Comparison of ENCODE assay signal across 8 cellular contexts in the genomic region with DNA sequence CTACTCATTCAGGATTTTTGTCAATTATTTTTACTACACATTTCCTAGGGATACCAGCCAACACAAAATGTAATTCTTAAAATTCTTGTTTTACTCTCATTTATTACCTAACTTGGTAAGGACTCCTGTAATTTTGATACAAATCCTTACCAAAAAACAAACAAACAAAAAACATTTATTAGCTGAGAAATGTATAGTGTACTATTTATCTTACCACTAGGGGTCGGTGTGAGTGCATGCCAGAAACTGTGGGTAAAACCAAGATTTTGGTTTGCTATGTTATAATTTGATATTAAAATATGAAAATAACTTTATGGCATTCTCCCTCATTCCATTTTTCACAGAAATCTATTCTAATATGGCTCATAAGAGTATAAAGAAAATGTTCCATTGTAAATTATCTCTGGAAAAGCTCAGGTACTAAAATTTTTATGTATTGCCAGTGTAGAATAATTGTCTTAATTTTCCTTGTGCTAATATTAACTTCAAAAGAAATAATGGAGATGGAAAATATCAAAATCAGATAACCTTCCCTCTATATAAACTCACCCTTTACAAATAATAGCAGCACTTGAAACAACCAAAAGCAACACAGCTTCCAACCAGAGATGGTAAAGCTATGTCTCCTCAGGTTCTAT.
DNase-seq lines count a peak whose midpoint lies in the region; ATAC-seq and TF ChIP-seq lines count a peak whose summit lies in the region.

No MANE protein-coding gene starts in this region.

- no peak overlapping the region for H3K4me3 Mint-ChIP-seq in effector memory CD8-positive, alpha-beta T cell

- no peak overlapping the region for H3K4me3 ChIP-seq in AG04450 (ENCODE audit: low read depth, low read length)
- H3K4me3 ChIP-seq in OCI-LY3 (ENCODE audit: low read length), result no peak overlapping the region

- H3K27me3 Mint-ChIP-seq in effector memory CD8-positive, alpha-beta T cell, result no peaks in the 10 kb centered on the region

- H3K36me3 Mint-ChIP-seq in effector memory CD8-positive, alpha-beta T cell (ENCODE audit: insufficient read depth), result no peaks in the 10 kb centered on the region

- H3K4me1 Mint-ChIP-seq in effector memory CD8-positive, alpha-beta T cell (ENCODE audit: low read depth in 2 of 2), result no peaks in the 10 kb centered on the region

- H3K4me2 ChIP-seq in OCI-LY3 (ENCODE audit: low read length), result no peak overlapping the region

- peak; percentile 58 for ATAC-seq in GM19035 (IDR thresholded peaks at IDR 0.05; ENCODE audit: unreplicated experiment)
- ATAC-seq in HG02623 (IDR thresholded peaks at IDR 0.05; ENCODE audit: unreplicated experiment), result no peak
- no peak for ATAC-seq in effector memory CD8-positive, alpha-beta T cell (replicated peaks)

- TF ChIP-seq CTCF in AG04450 (IDR thresholded peaks at IDR 0.05; ENCODE audit: low read depth, low read length), result peak; percentile 89
- TF ChIP-seq CTCF in OCI-LY3 (IDR thresholded peaks at IDR 0.05; ENCODE audit: low read depth, low read length), result peak; percentile 72

- H3K9me3 Mint-ChIP-seq in effector memory CD8-positive, alpha-beta T cell, result no peaks in the 10 kb centered on the region

- DNase-seq in AG04450 (ENCODE audit: low read depth, low spot score), result no peak
- peak; percentile 1 for DNase-seq in foreskin melanocyte
- DNase-seq in activated T-cell treated with anti-CD3 and anti-CD28 coated beads for 4 hours, result no peak
- no peak for DNase-seq in A172 (ENCODE audit: low spot score)
- DNase-seq in effector memory CD8-positive, alpha-beta T cell, result no peak

- CTCF ChIA-PET in AG04450 (lab: Charles Lee), result interaction anchor here (0.9 to 1.7 kb wide), 5 partner anchors 12 to 1776 kb away, joined by 3 to 15 read pairs (median 5); no protein-coding TSS in a partner anchor

- POLR2A ChIA-PET in AG04450 (lab: Yijun Ruan, JAX), result no interaction called here

- H3K27me3 ChIP-seq in AG04450 (ENCODE audit: control insufficient read depth, insufficient read depth, low read length), result no peaks in the 10 kb centered on the region
- no peaks in the 10 kb centered on the region for H3K27me3 ChIP-seq in OCI-LY3 (ENCODE audit: low read depth, low read length)

- no peaks in the 10 kb centered on the region for H3K79me2 ChIP-seq in OCI-LY3 (ENCODE audit: low read length)

- H3K4me1 ChIP-seq in OCI-LY3 (ENCODE audit: low read length), result no peaks in the 10 kb centered on the region

- H3K36me3 ChIP-seq in OCI-LY3 (replicated peaks; ENCODE audit: low read depth, low read length), result no peaks in the 10 kb centered on the region

- no peak overlapping the region for H3K27ac Mint-ChIP-seq in effector memory CD8-positive, alpha-beta T cell

- H3K9me3 ChIP-seq in AG04450 (ENCODE audit: control insufficient read depth, insufficient read depth, low read length), result no peaks in the 10 kb centered on the region
- no peaks in the 10 kb centered on the region for H3K9me3 ChIP-seq in OCI-LY3 (ENCODE audit: insufficient read depth, low read length)

- H3K27ac ChIP-seq in AG04450 (ENCODE audit: low read depth, low read length), result no peak overlapping the region
- H3K27ac ChIP-seq in OCI-LY3 (ENCODE audit: low read length), result no peak overlapping the region

- H3K9ac ChIP-seq in OCI-LY3 (ENCODE audit: low read length), result no peak overlapping the region

- no peaks in the 10 kb centered on the region for H4K20me1 ChIP-seq in OCI-LY3 (ENCODE audit: insufficient read depth, low read length)

- H2AFZ ChIP-seq in OCI-LY3 (ENCODE audit: low read depth, low read length), result no peak overlapping the region
